ENCODE assay signal across 21 cellular contexts in genomic region chr4:58166496-58166895, GRCh38.
"Had no signal": no experiment of that assay in that cellular context is flagged by ENCODE, and none has a peak within 500 bp of the region (broad histone marks: within the 10 kb centered on the region; RNA-seq: fewer than 3 reads in every experiment).

No MANE protein-coding gene starts in this region.

- H3K4me3 ChIP-seq: esophagus muscularis mucosa, gastroesophageal sphincter, heart left ventricle, mucosa of descending colon, prostate gland, right atrium auricular region, tibial artery had no signal

- H3K4me1 ChIP-seq: heart left ventricle, prostate gland, right atrium auricular region had no signal

- ATAC-seq: gastroesophageal sphincter; heart left ventricle; mucosa of descending colon; naive thymus-derived CD4-positive, alpha-beta T cell had no signal

- DNase-seq: activated B cell treated with CpG ODN at 0.5 μM for 24 hours; activated CD4-positive, alpha-beta memory T cell treated with anti-CD3 and anti-CD28 coated beads for 36 hours; activated CD4-positive, alpha-beta T cell treated with anti-CD3 and anti-CD28 coated beads for 4 hours; activated gamma-delta T cell treated with Interleukin-2 at 50 U/mL for 16 hours; activated T-cell treated with anti-CD3 and anti-CD28 coated beads for 4 hours; dermis blood vessel endothelial cell; effector memory CD4-positive, alpha-beta T cell; heart left ventricle; kidney; mesenchymal stem cell; mucosa of descending colon; naive thymus-derived CD4-positive, alpha-beta T cell; stimulated activated CD4-positive, alpha-beta T cell treated with anti-CD3 and anti-CD28 coated beads, Interleukin-12 subunit alpha, Interleukin-12 subunit beta, amount 100 ng/mL, for 4 hours; stimulated activated CD4-positive, alpha-beta T cell treated with anti-CD3 and anti-CD28 coated beads, Interleukin-1b, Interleukin-23, amount 100 ng/mL, for 48 hours; stimulated activated CD8-positive, alpha-beta memory T cell treated with anti-CD3 and anti-CD28 coated beads, Interleukin-4, amount 100 ng/mL, for 48 hours; stimulated activated naive CD4-positive, alpha-beta T cell treated with Interleukin-2 at 50 U/mL for 16 hours; tibial artery had no signal

- H3K36me3 ChIP-seq: esophagus muscularis mucosa, gastroesophageal sphincter, heart left ventricle, prostate gland, right atrium auricular region, tibial artery had no signal

- H3K27ac ChIP-seq: esophagus muscularis mucosa, gastroesophageal sphincter, heart left ventricle, prostate gland, right atrium auricular region, tibial artery had no signal

- H3K9me3 ChIP-seq: esophagus muscularis mucosa, gastroesophageal sphincter, heart left ventricle, mucosa of descending colon, prostate gland, right atrium auricular region, tibial artery had no signal

- H3K27me3 ChIP-seq: esophagus muscularis mucosa, gastroesophageal sphincter, right atrium auricular region, tibial artery had no signal
